2 cellular contexts compared by ENCODE assay signal in the genomic region with DNA sequence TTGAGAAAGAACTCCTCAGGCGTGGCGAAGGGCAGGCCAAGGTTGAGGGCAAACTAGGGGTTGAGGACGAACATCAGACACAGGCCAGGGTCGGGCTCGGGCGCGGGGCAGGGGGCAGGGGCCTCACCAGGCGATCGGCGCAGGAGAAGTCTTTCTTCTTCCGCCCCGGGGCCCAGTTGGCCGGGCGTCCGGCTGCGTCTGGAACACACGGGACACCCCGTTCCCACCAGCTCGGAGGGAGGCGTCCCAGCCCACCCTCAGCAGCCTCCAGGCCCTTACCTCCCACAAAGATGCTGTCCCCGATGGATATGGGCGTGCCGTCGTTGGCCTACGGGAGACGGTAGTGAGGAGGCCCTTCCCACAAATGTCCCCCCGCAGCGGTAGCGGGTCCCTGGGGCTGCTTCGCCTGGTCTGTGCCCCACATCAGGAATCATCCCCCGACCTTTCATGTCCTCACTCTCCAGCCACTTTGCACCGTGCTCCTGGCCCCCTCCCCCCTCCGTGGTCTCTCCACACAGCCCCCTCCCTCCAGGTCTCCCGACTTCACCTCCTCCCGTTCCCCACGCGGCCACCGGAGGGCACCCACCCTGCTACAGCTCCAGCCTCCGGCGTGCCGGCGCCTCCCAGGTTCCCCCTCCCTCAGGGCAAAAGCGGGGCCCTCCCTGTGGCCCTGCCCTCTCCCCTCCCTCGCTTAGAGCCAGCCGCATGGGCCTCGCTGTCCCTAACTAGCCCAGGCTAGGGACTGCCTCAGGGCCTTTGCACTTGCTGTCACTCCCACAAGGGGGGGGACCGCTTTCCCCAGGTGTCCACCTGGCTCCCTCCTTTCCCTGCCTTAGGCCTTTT.
A peak's percentile ranks its signal among the peaks of the same experiment; 100 is the strongest.
TF ChIP-seq lines count a peak whose summit lies in the region.

No MANE protein-coding gene starts in this region.

TF ChIP-seq in IMR-90, 13 proteins besides CTCF, POLR2A, EP300 and RAD21:
- TF ChIP-seq, protein P1, sequence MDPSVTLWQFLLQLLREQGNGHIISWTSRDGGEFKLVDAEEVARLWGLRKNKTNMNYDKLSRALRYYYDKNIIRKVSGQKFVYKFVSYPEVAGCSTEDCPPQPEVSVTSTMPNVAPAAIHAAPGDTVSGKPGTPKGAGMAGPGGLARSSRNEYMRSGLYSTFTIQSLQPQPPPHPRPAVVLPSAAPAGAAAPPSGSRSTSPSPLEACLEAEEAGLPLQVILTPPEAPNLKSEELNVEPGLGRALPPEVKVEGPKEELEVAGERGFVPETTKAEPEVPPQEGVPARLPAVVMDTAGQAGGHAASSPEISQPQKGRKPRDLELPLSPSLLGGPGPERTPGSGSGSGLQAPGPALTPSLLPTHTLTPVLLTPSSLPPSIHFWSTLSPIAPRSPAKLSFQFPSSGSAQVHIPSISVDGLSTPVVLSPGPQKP (IDR thresholded peaks at IDR 0.05; ENCODE audit: borderline replicate concordance, low read depth, low read length) = no peak
- no peak for TF ChIP-seq NFE2L2 (IDR thresholded peaks at IDR 0.05; ENCODE audit: low read depth, low read length)
- TF ChIP-seq, protein P2, sequence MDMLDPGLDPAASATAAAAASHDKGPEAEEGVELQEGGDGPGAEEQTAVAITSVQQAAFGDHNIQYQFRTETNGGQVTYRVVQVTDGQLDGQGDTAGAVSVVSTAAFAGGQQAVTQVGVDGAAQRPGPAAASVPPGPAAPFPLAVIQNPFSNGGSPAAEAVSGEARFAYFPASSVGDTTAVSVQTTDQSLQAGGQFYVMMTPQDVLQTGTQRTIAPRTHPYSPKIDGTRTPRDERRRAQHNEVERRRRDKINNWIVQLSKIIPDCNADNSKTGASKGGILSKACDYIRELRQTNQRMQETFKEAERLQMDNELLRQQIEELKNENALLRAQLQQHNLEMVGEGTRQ (IDR thresholded peaks at IDR 0.05; ENCODE audit: low read depth, low read length) = no peak
- no peak for TF ChIP-seq MAFK (IDR thresholded peaks at IDR 0.05; ENCODE audit: low read depth, low read length)
- TF ChIP-seq RCOR1 (IDR thresholded peaks at IDR 0.05; ENCODE audit: insufficient replicate concordance, low read length) = no peak
- TF ChIP-seq CHD1 (IDR thresholded peaks at IDR 0.05; ENCODE audit: low read depth, low read length) = no peak
- TF ChIP-seq SMC3 (IDR thresholded peaks at IDR 0.05; ENCODE audit: low read depth, low read length) = no peak
- no peak for TF ChIP-seq RFX5 (IDR thresholded peaks at IDR 0.05; ENCODE audit: low read depth, low read length)
- TF ChIP-seq BHLHE40 (IDR thresholded peaks at IDR 0.05; ENCODE audit: low read depth, low read length) = no peak
- TF ChIP-seq CEBPB (IDR thresholded peaks at IDR 0.05; ENCODE audit: low read depth, low read length) = no peak
- no peak for TF ChIP-seq MXI1 (IDR thresholded peaks at IDR 0.05; ENCODE audit: borderline replicate concordance, low read depth, low read length)
- TF ChIP-seq MAZ (IDR thresholded peaks at IDR 0.05; ENCODE audit: borderline replicate concordance, low read depth, low read length) = no peak
- no peak for TF ChIP-seq FOS (IDR thresholded peaks at IDR 0.05; ENCODE audit: low read depth, low read length)
TF ChIP-seq in IMR-90: peak in this region for 0.

TF ChIP-seq in H1, 55 proteins besides CTCF, POLR2A, EP300 and RAD21:
- TF ChIP-seq POLR2AphosphoS5 (IDR thresholded peaks at IDR 0.05; ENCODE audit: low read depth, low read length) (no peak; the same call in 1 of the 2 replicates), KDM1A (IDR thresholded peaks at IDR 0.05; ENCODE audit: borderline replicate concordance, low read length) (peak; percentile 96), HDAC2 (IDR thresholded peaks at IDR 0.05; ENCODE audit: borderline replicate concordance in 1 of 2, low read depth in 2 of 2, low read length in 2 of 2) (peak; percentile 50 to 76; a peak in 2 of 4 replicates), FOSL1 (IDR thresholded peaks at IDR 0.05; ENCODE audit: insufficient read depth, low read depth, low read length) (no peak), CREB1 (IDR thresholded peaks at IDR 0.05) (0 out of 2 replicates have a peak, but pooled peaks have one; percentile 20), YY1 (IDR thresholded peaks at IDR 0.05; ENCODE audit: low read depth, low read length) (0 out of 2 replicates have a peak, but pooled peaks have one; percentile 26), ASH2L (IDR thresholded peaks at IDR 0.05; ENCODE audit: low read length) (no peak), EGR1 (IDR thresholded peaks at IDR 0.05; ENCODE audit: borderline replicate concordance, low read depth, low read length) (no peak), SP1 (IDR thresholded peaks at IDR 0.05; ENCODE audit: low read depth, low read length) (0 out of 2 replicates have a peak, but pooled peaks have one; percentile 29), TAF7 (optimal IDR thresholded peaks at IDR 0.05; ENCODE audit: borderline replicate concordance, low read depth, low read length) (peak; percentile 41)
